ENCODE assay signal across 17 cellular contexts in the genomic region with DNA sequence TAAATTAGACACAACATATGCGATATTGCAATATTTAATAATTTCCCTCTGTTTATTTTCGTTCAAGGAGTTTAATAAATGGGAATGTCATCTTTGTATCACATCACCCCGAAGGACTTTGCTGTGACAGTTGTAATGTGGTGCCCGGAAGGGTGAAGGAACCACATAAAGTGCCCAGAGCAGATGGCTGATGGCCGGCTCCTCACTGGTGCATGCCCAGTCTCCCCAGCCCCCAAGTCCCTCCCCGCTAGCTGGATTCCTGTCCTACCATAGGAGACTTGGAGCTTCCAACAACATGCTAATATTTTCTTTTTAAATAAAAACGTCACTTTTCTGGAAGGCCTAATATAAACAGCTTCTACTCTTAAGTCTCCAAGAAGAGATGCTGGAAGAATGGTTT.
"Had no signal": no experiment of that assay in that cellular context is flagged by ENCODE, and none has a peak within 500 bp of the region (broad histone marks: within the 10 kb centered on the region; RNA-seq: fewer than 3 reads in every experiment).

No MANE protein-coding gene starts in this region.

- ATAC-seq: gastrocnemius medialis; heart right ventricle; naive thymus-derived CD8-positive, alpha-beta T cell; stimulated activated naive B cell treated with anti-CD40 and anti-IgM and Interleukin-4, amounts not matched to agents 10 μg/mL and 1 μg/mL and 100 μg/mL, for 72 hours; stimulated activated naive CD8-positive, alpha-beta T cell treated with anti-CD3 and anti-CD28 coated beads, Interleukin-15, amount 100 ng/mL, for 72 hours had no signal

- H3K36me3 ChIP-seq: gastrocnemius medialis, heart right ventricle, ovary, right atrium auricular region, sigmoid colon, tibial nerve had no signal

- H3K36me3 Mint-ChIP-seq: naive thymus-derived CD8-positive, alpha-beta T cell; stimulated activated naive B cell treated with anti-CD40 and anti-IgM and Interleukin-4, amounts not matched to agents 10 μg/mL and 1 μg/mL and 100 μg/mL, for 72 hours had no signal

- DNase-seq: dorsolateral prefrontal cortex; effector CD8-positive, alpha-beta T cell; gastrocnemius medialis; heart right ventricle; hypothalamus; naive thymus-derived CD8-positive, alpha-beta T cell; ovary; sigmoid colon; stimulated activated CD4-positive, alpha-beta T cell treated with anti-CD3 and anti-CD28 coated beads, Interleukin-2, amount 100 ng/mL, for 24 hours; stimulated activated CD4-positive, alpha-beta T cell treated with anti-CD3 and anti-CD28 coated beads, Interleukin-4, amount 100 ng/mL, for 4 hours; stimulated activated naive B cell treated with anti-CD40 and anti-IgM and Interleukin-4, amounts not matched to agents 10 μg/mL and 1 μg/mL and 100 μg/mL, for 72 hours; stimulated activated naive CD8-positive, alpha-beta T cell treated with anti-CD3 and anti-CD28 coated beads, Interleukin-15, amount 100 ng/mL, for 72 hours; testis had no signal

- H3K27me3 Mint-ChIP-seq: stimulated activated naive B cell treated with anti-CD40 and anti-IgM and Interleukin-4, amounts not matched to agents 10 μg/mL and 1 μg/mL and 100 μg/mL, for 72 hours; stimulated activated naive CD8-positive, alpha-beta T cell treated with anti-CD3 and anti-CD28 coated beads, Interleukin-15, amount 100 ng/mL, for 72 hours had no signal

- H3K4me1 ChIP-seq: gastrocnemius medialis, heart right ventricle, right atrium auricular region, sigmoid colon, testis, tibial nerve had no signal

- H3K4me3 Mint-ChIP-seq: naive thymus-derived CD8-positive, alpha-beta T cell; neural crest cell; stimulated activated naive B cell treated with anti-CD40 and anti-IgM and Interleukin-4, amounts not matched to agents 10 μg/mL and 1 μg/mL and 100 μg/mL, for 72 hours; stimulated activated naive CD8-positive, alpha-beta T cell treated with anti-CD3 and anti-CD28 coated beads, Interleukin-15, amount 100 ng/mL, for 72 hours had no signal

- H3K27ac ChIP-seq: coronary artery, dorsolateral prefrontal cortex, gastrocnemius medialis, heart right ventricle, ovary, right atrium auricular region, sigmoid colon, testis, tibial nerve had no signal

- H3K4me1 Mint-ChIP-seq: stimulated activated naive B cell treated with anti-CD40 and anti-IgM and Interleukin-4, amounts not matched to agents 10 μg/mL and 1 μg/mL and 100 μg/mL, for 72 hours; stimulated activated naive CD8-positive, alpha-beta T cell treated with anti-CD3 and anti-CD28 coated beads, Interleukin-15, amount 100 ng/mL, for 72 hours had no signal

- H3K9me3 ChIP-seq: gastrocnemius medialis, heart right ventricle, ovary, right atrium auricular region, sigmoid colon, testis, tibial nerve had no signal

- H3K9me3 Mint-ChIP-seq: neural crest cell had no signal

- H3K27ac Mint-ChIP-seq: naive thymus-derived CD8-positive, alpha-beta T cell; stimulated activated naive B cell treated with anti-CD40 and anti-IgM and Interleukin-4, amounts not matched to agents 10 μg/mL and 1 μg/mL and 100 μg/mL, for 72 hours; stimulated activated naive CD8-positive, alpha-beta T cell treated with anti-CD3 and anti-CD28 coated beads, Interleukin-15, amount 100 ng/mL, for 72 hours had no signal

- H3K4me3 ChIP-seq: coronary artery, dorsolateral prefrontal cortex, gastrocnemius medialis, heart right ventricle, ovary, right atrium auricular region, sigmoid colon, testis, tibial nerve had no signal

- H3K27me3 ChIP-seq: gastrocnemius medialis, ovary, right atrium auricular region, sigmoid colon, testis, tibial nerve had no signal
